18 cellular contexts compared by ENCODE assay signal in the genomic region with DNA sequence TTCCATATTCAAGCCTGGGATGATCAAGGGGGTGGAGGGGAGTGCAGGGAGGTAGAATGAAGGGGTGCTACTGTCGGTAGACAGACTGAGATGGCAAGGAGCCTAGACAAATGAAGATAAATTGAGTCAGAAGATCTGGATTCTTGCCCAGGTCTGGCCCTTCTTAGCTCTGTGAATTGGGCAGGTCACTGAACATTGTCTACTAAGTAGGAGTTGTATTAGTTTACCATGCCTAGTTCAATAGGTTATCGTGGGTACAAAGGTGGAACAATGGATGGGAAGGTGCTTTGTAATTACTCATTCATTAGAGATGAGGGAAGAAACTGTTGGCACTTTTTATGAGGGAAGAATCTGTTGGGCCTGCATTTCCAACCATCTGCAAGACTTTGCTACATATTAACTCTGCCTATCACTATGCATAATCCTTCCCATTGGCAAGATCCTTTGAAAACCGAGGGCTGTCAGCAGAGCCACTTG.
DNase-seq lines count a peak whose midpoint lies in the region; TF ChIP-seq lines count a peak whose summit lies in the region.
"Had no signal": no experiment of that assay in that cellular context is flagged by ENCODE, and none has a peak within 500 bp of the region (broad histone marks: within the 10 kb centered on the region; RNA-seq: fewer than 3 reads in every experiment).

No MANE protein-coding gene starts in this region.

- H3K4me3 ChIP-seq in PC-9, result no peak overlapping the region
- H3K4me3 ChIP-seq in esophagus squamous epithelium, result no peak overlapping the region
- H3K4me3 ChIP-seq: ascending aorta, Peyer's patch, prostate gland, thoracic aorta had no signal

- H3K36me3 Mint-ChIP-seq in Calu3 (ENCODE audit: insufficient read depth, unreplicated experiment) (peaks cover 6% of the 10 kb centered on the region), nephron (ENCODE audit: low read depth) (peaks cover 8% of the 10 kb centered on the region)

- H3K4me1 ChIP-seq in PC-9 (replicated peaks; ENCODE audit: insufficient read depth) (peaks cover 43% of the 10 kb centered on the region), esophagus squamous epithelium (peaks cover 3 to 14% (median 5%) of the 10 kb centered on the region in 3 donors)
- H3K4me1 ChIP-seq: ascending aorta, Peyer's patch, prostate gland had no signal

- H3K4me2 ChIP-seq in PC-9, result peak overlapping the region; percentile 41

- H2AFZ ChIP-seq in PC-9, result 0 out of 2 replicates have a peak overlapping the region, but pooled peaks have one; percentile 30

- no peak overlapping the region for H3K4me3 Mint-ChIP-seq in Calu3 (ENCODE audit: low read depth, unreplicated experiment)
- no peak overlapping the region for H3K4me3 Mint-ChIP-seq in nephron
- H3K4me3 Mint-ChIP-seq: activated CD4-positive, alpha-beta T cell treated with anti-CD3 and anti-CD28 coated beads, Interleukin-2, amount 10 ng/mL, durations not matched to agents 24 days and 14 days; activated naive CD4-positive, alpha-beta T cell treated with anti-CD3 and anti-CD28 coated beads for 36 hours; naive thymus-derived CD8-positive, alpha-beta T cell had no signal

- 13 to 19% methylated on average over 3 of the region's 3 CpGs for WGBS in esophagus squamous epithelium, 2 donors

- DNase-seq in Calu3 (peak; percentile 15), PC-9 (peak; percentile 20 to 76), esophagus squamous epithelium (lab: John Stamatoyannopoulos, UW) (no peak), occipital lobe (lab: John Stamatoyannopoulos, UW) (no peak), NCI-H2029 (lab: John Stamatoyannopoulos, UW) (no peak), NCI-H69 (lab: John Stamatoyannopoulos, UW) (no peak)
- no peak for DNase-seq in activated CD8-positive, alpha-beta memory T cell treated with anti-CD3 and anti-CD28 coated beads, Interleukin-2, amount 50 U/mL, for 4 hours
- DNase-seq: activated CD4-positive, alpha-beta T cell treated with anti-CD3 and anti-CD28 coated beads, Interleukin-2, amount 10 ng/mL, durations not matched to agents 24 days and 14 days; activated naive CD4-positive, alpha-beta T cell treated with anti-CD3 and anti-CD28 coated beads for 36 hours; Karpas-422; naive thymus-derived CD8-positive, alpha-beta T cell; NCI-H2171 treated with DMSO at 0.1 percent for 48 hours; NCI-H82; Peyer's patch had no signal

- BruUV-seq in Calu3 (replicated peaks; lab: Mats Ljungman, UMichigan) (no TSS peak), PC-9 (replicated peaks; lab: Mats Ljungman, UMichigan) (no TSS peak)

- no peaks in the 10 kb centered on the region for H4K20me1 ChIP-seq in PC-9 (ENCODE audit: insufficient read depth)

- no peak for TF ChIP-seq POLR2A in esophagus squamous epithelium (IDR thresholded peaks at IDR 0.05)

- H3K9me3 Mint-ChIP-seq in Calu3 (ENCODE audit: low read depth, unreplicated experiment), result peaks cover 9% of the 10 kb centered on the region
- peaks cover 32% of the 10 kb centered on the region for H3K9me3 Mint-ChIP-seq in nephron
- H3K9me3 Mint-ChIP-seq: activated naive CD4-positive, alpha-beta T cell treated with anti-CD3 and anti-CD28 coated beads for 36 hours had no signal

- H3K79me2 ChIP-seq in PC-9 (ENCODE audit: low read depth), result no peaks in the 10 kb centered on the region

- peaks cover 8% of the 10 kb centered on the region; the same call in 1 of the 2 replicates for H3K9me3 ChIP-seq in PC-9 (ENCODE audit: insufficient read depth, low read depth)
- peaks cover 0 to 10% (median 3%) of the 10 kb centered on the region in 3 donors for H3K9me3 ChIP-seq in esophagus squamous epithelium
- H3K9me3 ChIP-seq: ascending aorta, prostate gland, thoracic aorta had no signal

- peaks cover 52% of the 10 kb centered on the region for H3K4me1 Mint-ChIP-seq in Calu3 (ENCODE audit: low read depth, unreplicated experiment)
- H3K4me1 Mint-ChIP-seq in nephron, result no peaks in the 10 kb centered on the region
- H3K4me1 Mint-ChIP-seq: activated CD4-positive, alpha-beta T cell treated with anti-CD3 and anti-CD28 coated beads, Interleukin-2, amount 10 ng/mL, durations not matched to agents 24 days and 14 days; naive thymus-derived CD8-positive, alpha-beta T cell had no signal

- H3K27me3 ChIP-seq in PC-9 (ENCODE audit: insufficient read depth, low read depth) (no peaks in the 10 kb centered on the region), esophagus squamous epithelium (no peaks in the 10 kb centered on the region)
- H3K27me3 ChIP-seq: ascending aorta, Peyer's patch had no signal

- H3K27ac Mint-ChIP-seq in Calu3 (ENCODE audit: unreplicated experiment) (peak overlapping the region; percentile 68), nephron (peak overlapping the region; percentile 30 to 75 (median 32))
- H3K27ac Mint-ChIP-seq: activated CD4-positive, alpha-beta T cell treated with anti-CD3 and anti-CD28 coated beads, Interleukin-2, amount 10 ng/mL, durations not matched to agents 24 days and 14 days; activated naive CD4-positive, alpha-beta T cell treated with anti-CD3 and anti-CD28 coated beads for 36 hours; naive thymus-derived CD8-positive, alpha-beta T cell had no signal

- peak overlapping the region; percentile 74 for H3K27ac ChIP-seq in PC-9
- peak overlapping the region; percentile 6 to 79 (median 66) for H3K27ac ChIP-seq in esophagus squamous epithelium
- H3K27ac ChIP-seq: ascending aorta, prostate gland, thoracic aorta had no signal

- H3K9me2 ChIP-seq in PC-9 (ENCODE audit: insufficient read depth), result no peaks in the 10 kb centered on the region

- peaks cover 30% of the 10 kb centered on the region for H3F3A ChIP-seq in PC-9 (ENCODE audit: insufficient read depth, low read depth)

- intact Hi-C loops in Calu3 (cut with micrococcal nuclease; ENCODE audit: unreplicated experiment), result loop anchor here (1.0 to 5.0 kb wide), 4 partner anchors 41 to 139 kb away; no protein-coding TSS in a partner anchor
- intact Hi-C loops in PC-9 (cut with micrococcal nuclease; ENCODE audit: unreplicated experiment), result loop anchor here (1.0 to 5.0 kb wide), 7 partner anchors 42 to 125 kb away; partner anchors contain the start of gene CD24
- intact Hi-C loops in esophagus squamous epithelium (cut with DNase I), result no loop called here

- H3K27me3 Mint-ChIP-seq in Calu3 (ENCODE audit: unreplicated experiment), result no peaks in the 10 kb centered on the region
- H3K27me3 Mint-ChIP-seq in nephron (ENCODE audit: low read depth), result peaks cover 5% of the 10 kb centered on the region
- H3K27me3 Mint-ChIP-seq: naive thymus-derived CD8-positive, alpha-beta T cell had no signal

- TF ChIP-seq CTCF in Calu3 (IDR thresholded peaks at IDR 0.05; ENCODE audit: unreplicated experiment) (no peak), PC-9 (conservative IDR thresholded peaks at IDR 0.05) (no peak), esophagus squamous epithelium (IDR thresholded peaks at IDR 0.05) (no peak), nephron (IDR thresholded peaks at IDR 0.05; ENCODE audit: unreplicated experiment in 3 of 3) (no peak)

- POLR2A ChIA-PET in PC-9 (lab: Charles Lee; ENCODE audit: unreplicated experiment), result interaction anchor here (0.7 kb wide), 1 partner anchor 23 kb away, joined by 3 read pairs; no protein-coding TSS in a partner anchor

- CTCF ChIA-PET in Calu3 (lab: Charles Lee), result interaction anchor here (0.9 to 1.8 kb wide), 6 partner anchors 12 to 109 kb away, joined by 3 to 9 read pairs (median 6); no protein-coding TSS in a partner anchor
- CTCF ChIA-PET in PC-9 (lab: Charles Lee), result no interaction called here

- H3K36me3 ChIP-seq in PC-9 (ENCODE audit: low read depth) (no peaks in the 10 kb centered on the region; the same call in 1 of the 2 replicates), esophagus squamous epithelium (no peaks in the 10 kb centered on the region)
- H3K36me3 ChIP-seq: ascending aorta, Peyer's patch, prostate gland, thoracic aorta had no signal

Comparison
In these comparisons a context has a peak if more than half of its experiments do, and no peak if none do; other contexts are left out.
1. DNase-seq: peak in Calu3 (single experiment) and PC-9 (2 of 2); none in esophagus squamous epithelium (single experiment), occipital lobe (single experiment), NCI-H2029 (single experiment), activated CD8-positive, alpha-beta memory T cell treated with anti-CD3 and anti-CD28 coated beads, Interleukin-2, amount 50 U/mL, for 4 hours (single experiment) and NCI-H69 (single experiment).